11 cellular contexts compared by ENCODE assay signal in genomic region chr5:79962580-79963222, GRCh38. TPM values are rescaled to one million over a fixed set of nuclear protein-coding genes. Genes with fewer than 3 reads are reported as not detected.
DNase-seq lines count a peak whose midpoint lies in the region; ATAC-seq and TF ChIP-seq lines count a peak whose summit lies in the region.
"Had no signal": no experiment of that assay in that cellular context is flagged by ENCODE, and none has a peak within 500 bp of the region (broad histone marks: within the 10 kb centered on the region; RNA-seq: fewer than 3 reads in every experiment).

No MANE protein-coding gene starts in this region.

- no peaks in the 10 kb centered on the region for H3K9me3 Mint-ChIP-seq in activated CD8-positive, alpha-beta memory T cell treated with anti-CD3 and anti-CD28 coated beads, Interleukin-2, amount 10 ng/mL, durations not matched to agents 7 days and 5 days (ENCODE audit: low read depth)
- no peaks in the 10 kb centered on the region for H3K9me3 Mint-ChIP-seq in endothelial cell (ENCODE audit: unreplicated experiment)

- H3K27me3 Mint-ChIP-seq in activated CD8-positive, alpha-beta memory T cell treated with anti-CD3 and anti-CD28 coated beads, Interleukin-2, amount 10 ng/mL, durations not matched to agents 7 days and 5 days, result no peaks in the 10 kb centered on the region
- H3K27me3 Mint-ChIP-seq in endothelial cell (ENCODE audit: unreplicated experiment), result no peaks in the 10 kb centered on the region
- H3K27me3 Mint-ChIP-seq: activated naive CD8-positive, alpha-beta T cell had no signal

- peak; percentile 92 for ATAC-seq in activated CD8-positive, alpha-beta memory T cell treated with anti-CD3 and anti-CD28 coated beads, Interleukin-2, amount 10 ng/mL, durations not matched to agents 7 days and 5 days
- ATAC-seq in left cardiac atrium (no peak), HG02938 (IDR thresholded peaks at IDR 0.05; ENCODE audit: unreplicated experiment) (no peak)

- peak overlapping the region; percentile 88 for H3K27ac Mint-ChIP-seq in activated CD8-positive, alpha-beta memory T cell treated with anti-CD3 and anti-CD28 coated beads, Interleukin-2, amount 10 ng/mL, durations not matched to agents 7 days and 5 days
- H3K27ac Mint-ChIP-seq in endothelial cell (ENCODE audit: unreplicated experiment), result peak overlapping the region; percentile 38
- H3K27ac Mint-ChIP-seq: activated naive CD8-positive, alpha-beta T cell; B cell had no signal

- H3K4me1 Mint-ChIP-seq in activated CD8-positive, alpha-beta memory T cell treated with anti-CD3 and anti-CD28 coated beads, Interleukin-2, amount 10 ng/mL, durations not matched to agents 7 days and 5 days, result peaks cover 35% of the 10 kb centered on the region
- H3K4me1 Mint-ChIP-seq in endothelial cell (ENCODE audit: unreplicated experiment), result peaks cover 13% of the 10 kb centered on the region
- H3K4me1 Mint-ChIP-seq: B cell had no signal

- intact Hi-C loops in left cardiac atrium (cut with DNase I), result no loop called here

- peak overlapping the region; percentile 51 for H3K4me3 Mint-ChIP-seq in activated CD8-positive, alpha-beta memory T cell treated with anti-CD3 and anti-CD28 coated beads, Interleukin-2, amount 10 ng/mL, durations not matched to agents 7 days and 5 days
- H3K4me3 Mint-ChIP-seq in endothelial cell (ENCODE audit: unreplicated experiment), result no peak overlapping the region
- H3K4me3 Mint-ChIP-seq: activated naive CD8-positive, alpha-beta T cell; B cell had no signal

- peaks cover 7% of the 10 kb centered on the region for H3K36me3 Mint-ChIP-seq in activated CD8-positive, alpha-beta memory T cell treated with anti-CD3 and anti-CD28 coated beads, Interleukin-2, amount 10 ng/mL, durations not matched to agents 7 days and 5 days
- no peaks in the 10 kb centered on the region for H3K36me3 Mint-ChIP-seq in endothelial cell (ENCODE audit: low read depth, unreplicated experiment)
- H3K36me3 Mint-ChIP-seq: activated naive CD8-positive, alpha-beta T cell had no signal

- TF ChIP-seq CTCF in endothelial cell (IDR thresholded peaks at IDR 0.05; ENCODE audit: unreplicated experiment), result no peak

- peak; percentile 79 for DNase-seq in activated CD8-positive, alpha-beta memory T cell treated with anti-CD3 and anti-CD28 coated beads, Interleukin-2, amount 10 ng/mL, durations not matched to agents 7 days and 5 days
- DNase-seq in activated CD8-positive, alpha-beta memory T cell treated with anti-CD3 and anti-CD28 coated beads for 24 hours, result no peak
- DNase-seq in RPMI7951 (ENCODE audit: low read depth) (peak; percentile 68), endothelial cell (ENCODE audit: low spot score) (no peak), left cardiac atrium (no peak), HuH-7.5 (ENCODE audit: low spot score) (no peak)
- peak; percentile 47 to 74 for DNase-seq in stimulated activated CD8-positive, alpha-beta memory T cell treated with anti-CD3 and anti-CD28 coated beads, Interleukin-15, amount 100 ng/mL, for 48 hours (ENCODE audit: low read depth in 2 of 2)
- DNase-seq: midbrain had no signal

- CTCF ChIA-PET in activated CD8-positive, alpha-beta memory T cell treated with anti-CD3 and anti-CD28 coated beads, Interleukin-2, amount 10 ng/mL, durations not matched to agents 7 days and 5 days (lab: Charles Lee), result interaction anchor here (0.7 to 2.7 kb wide), 7 partner anchors 14 to 121 kb away, joined by 3 to 8 read pairs (median 4); no protein-coding TSS in a partner anchor

RNA-seq across cellular contexts. Expression of gene MTX3, which starts 28.4 kb away (rescaled TPM):
- total RNA-seq in activated CD8-positive, alpha-beta memory T cell treated with anti-CD3 and anti-CD28 coated beads, Interleukin-2, amount 10 ng/mL, durations not matched to agents 7 days and 5 days, result 10 to 100 TPM; 31.4 to 39.8 TPM
- 13.9 and 15.6 TPM in 2 replicates for total RNA-seq in RPMI7951 (2014; rRNA removed; shearing (Covaris generic))
- 13.1 TPM for total RNA-seq in endothelial cell (ENCODE audit: unreplicated experiment)
- total RNA-seq in left cardiac atrium, result 10 to 100 TPM; 11.2 to 12.2 TPM

Comparison
In these comparisons a context has a peak if more than half of its experiments do, and no peak if none do; other contexts are left out.
1. DNase-seq: peak in activated CD8-positive, alpha-beta memory T cell treated with anti-CD3 and anti-CD28 coated beads, Interleukin-2, amount 10 ng/mL, durations not matched to agents 7 days and 5 days (single experiment), RPMI7951 (single experiment) and stimulated activated CD8-positive, alpha-beta memory T cell treated with anti-CD3 and anti-CD28 coated beads, Interleukin-15, amount 100 ng/mL, for 48 hours (2 of 2); none in activated CD8-positive, alpha-beta memory T cell treated with anti-CD3 and anti-CD28 coated beads for 24 hours (single experiment), endothelial cell (single experiment), left cardiac atrium (single experiment) and HuH-7.5 (single experiment).